ENCODE assay signal across 11 cellular contexts in the genomic region with DNA sequence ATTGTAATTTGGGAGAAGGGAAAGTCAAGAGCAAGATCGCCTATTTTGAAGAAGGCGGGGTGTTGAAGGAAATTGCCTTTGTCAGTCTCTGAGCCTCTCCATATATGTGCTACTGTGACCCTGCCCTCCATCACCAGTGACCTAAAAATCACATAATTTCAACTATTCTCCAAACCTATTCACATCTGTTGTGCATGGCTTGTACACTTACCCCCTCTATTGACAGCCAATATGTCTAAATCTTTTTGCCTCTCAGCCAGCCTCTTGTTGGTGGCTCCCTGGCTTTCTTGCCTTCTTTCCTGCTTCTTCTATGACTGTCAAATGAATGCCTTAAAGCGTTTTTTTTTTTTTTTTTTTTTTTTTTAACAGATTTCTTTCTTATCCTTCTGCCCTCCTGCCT.
DNase-seq lines count a peak whose midpoint lies in the region; ATAC-seq and TF ChIP-seq lines count a peak whose summit lies in the region.
"Had no signal": no experiment of that assay in that cellular context is flagged by ENCODE, and none has a peak within 500 bp of the region (broad histone marks: within the 10 kb centered on the region; RNA-seq: fewer than 3 reads in every experiment).

No MANE protein-coding gene starts in this region.

- no peak for TF ChIP-seq POLR2A in heart left ventricle (IDR thresholded peaks at IDR 0.05)

- BruUV-seq in A673 (replicated peaks; lab: Mats Ljungman, UMichigan) (no TSS peak), PC-3 (replicated peaks; lab: Mats Ljungman, UMichigan) (no TSS peak)

- H4K20me1 ChIP-seq in PC-3 (ENCODE audit: low read length): no peaks in the 10 kb centered on the region

- H3K27ac ChIP-seq in A673 (ENCODE audit: low read depth, low read length, poor library complexity, severe bottlenecking): no peak overlapping the region
- H3K27ac ChIP-seq in heart left ventricle: no peak overlapping the region
- no peak overlapping the region for H3K27ac ChIP-seq in PC-3 (ENCODE audit: low read length)
- H3K27ac ChIP-seq: SJSA1 had no signal

- H3K27me3 ChIP-seq in A673 (replicated peaks; ENCODE audit: insufficient read depth, low read depth, low read length, poor library complexity): no peaks in the 10 kb centered on the region
- H3K27me3 ChIP-seq in heart left ventricle: no peaks in the 10 kb centered on the region
- no peaks in the 10 kb centered on the region for H3K27me3 ChIP-seq in PC-3 (ENCODE audit: low read length)
- H3K27me3 ChIP-seq: SJSA1 had no signal

- H3K9ac ChIP-seq in PC-3 (ENCODE audit: low read length): no peak overlapping the region

- H3K36me3 ChIP-seq in A673 (ENCODE audit: insufficient read depth, low read length, poor library complexity, severe bottlenecking): no peaks in the 10 kb centered on the region
- H3K36me3 ChIP-seq in heart left ventricle: no peaks in the 10 kb centered on the region
- no peaks in the 10 kb centered on the region for H3K36me3 ChIP-seq in PC-3 (ENCODE audit: low read depth, low read length)
- H3K36me3 ChIP-seq: SJSA1 had no signal

- TF ChIP-seq CTCF in A673 (conservative IDR thresholded peaks at IDR 0.05; ENCODE audit: low read depth, low read length) (peak; percentile 62), heart left ventricle (IDR thresholded peaks at IDR 0.05) (peak in 10 of 12 donors; percentile 21 to 59 (median 42)), PC-3 (conservative IDR thresholded peaks at IDR 0.05; ENCODE audit: low read depth, low read length) (no peak)

- intact Hi-C loops in A673 (cut with micrococcal nuclease; ENCODE audit: unreplicated experiment): loop anchor here (5.0 kb wide), 2 partner anchors 67 to 1217 kb away; no protein-coding TSS in a partner anchor
- intact Hi-C loops in heart left ventricle (cut with DNase I): loop anchor here in 1 of 10 donors (10.0 kb wide), 2 partner anchors 289 to 469 kb away; no protein-coding TSS in a partner anchor
- intact Hi-C loops in PC-3 (cut with micrococcal nuclease): no loop called here

- H2AFZ ChIP-seq in PC-3 (ENCODE audit: low read length): no peak overlapping the region

- CTCF ChIA-PET in A673 (lab: Charles Lee): no interaction called here
- CTCF ChIA-PET in PC-3 (lab: Charles Lee): no interaction called here

- H3K9me3 ChIP-seq in A673 (ENCODE audit: low read depth, low read length, poor library complexity, severe bottlenecking): peaks cover 3% of the 10 kb centered on the region
- peaks cover 0 to 4% (median 0%) of the 10 kb centered on the region in 12 donors for H3K9me3 ChIP-seq in heart left ventricle
- peaks cover 13% of the 10 kb centered on the region; the same call in 1 of the 2 replicates for H3K9me3 ChIP-seq in PC-3 (ENCODE audit: low read length)
- H3K9me3 ChIP-seq: SJSA1 had no signal

- no peaks in the 10 kb centered on the region for H3K9me2 ChIP-seq in PC-3 (replicated peaks; ENCODE audit: low read length)

- no peak overlapping the region for H3K4me2 ChIP-seq in PC-3 (ENCODE audit: low read length)

- POLR2A ChIA-PET in A673 (lab: Charles Lee; ENCODE audit: low non-redundant PET): no interaction called here
- POLR2A ChIA-PET in PC-3 (lab: Charles Lee; ENCODE audit: unreplicated experiment): no interaction called here

- no peaks in the 10 kb centered on the region for H3K79me2 ChIP-seq in PC-3 (ENCODE audit: low read length)

- peak; percentile 65 for DNase-seq in A673 (ENCODE audit: low spot score)
- DNase-seq in NCI-H82 treated with DMSO at 0.1 percent for 48 hours (lab: John Stamatoyannopoulos, UW; ENCODE audit: unreplicated experiment): peak; percentile 28
- no peak for DNase-seq in heart left ventricle
- no peak for DNase-seq in stimulated activated CD8-positive, alpha-beta memory T cell treated with anti-CD3 and anti-CD28 coated beads, Interleukin-4, amount 100 ng/mL, for 48 hours
- no peak for DNase-seq in PC-3
- DNase-seq in activated CD4-positive, alpha-beta T cell treated with anti-CD3 and anti-CD28 coated beads for 48 hours: no peak
- DNase-seq: amniotic stem cell; stimulated activated CD4-positive, alpha-beta T cell treated with anti-CD3 and anti-CD28 coated beads, Interleukin-2, amount 100 ng/mL, for 24 hours had no signal

- no peaks in the 10 kb centered on the region for H3F3A ChIP-seq in PC-3 (ENCODE audit: low read length, unreplicated experiment)

- ATAC-seq in GM18867 (IDR thresholded peaks at IDR 0.05; ENCODE audit: unreplicated experiment): peak; percentile 48
- ATAC-seq in heart left ventricle: peak in 2 of 4 donors; percentile 50 to 52
- no peak for ATAC-seq in activated CD4-positive, CD25-positive, alpha-beta regulatory T cell treated with anti-CD3 and anti-CD28 coated beads, Interleukin-2, amount 50 U/mL, for 24 hours
- ATAC-seq in PC-3: no peak

- H3K4me3 ChIP-seq in A673 (ENCODE audit: low read depth, low read length, poor library complexity, severe bottlenecking) (no peak overlapping the region), heart left ventricle (no peak overlapping the region), PC-3 (ENCODE audit: low read length) (no peak overlapping the region)
- H3K4me3 ChIP-seq: SJSA1 had no signal

- H3K4me1 ChIP-seq in A673 (ENCODE audit: insufficient read depth, low read length, poor library complexity, severe bottlenecking) (peaks cover 20% of the 10 kb centered on the region), heart left ventricle (no peaks in the 10 kb centered on the region), PC-3 (ENCODE audit: insufficient read depth, low read length) (no peaks in the 10 kb centered on the region)
- H3K4me1 ChIP-seq: SJSA1 had no signal

- WGBS in heart left ventricle, 4 donors: 62 to 69% (median 65%) methylated on average over 3 of the region's 3 CpGs

Comparison
In these comparisons a context has a peak if more than half of its experiments do, and no peak if none do; other contexts are left out.
1. DNase-seq: peak in A673 (single experiment) and NCI-H82 treated with DMSO at 0.1 percent for 48 hours (single experiment); none in heart left ventricle (0 of 5), stimulated activated CD8-positive, alpha-beta memory T cell treated with anti-CD3 and anti-CD28 coated beads, Interleukin-4, amount 100 ng/mL, for 48 hours (single experiment), PC-3 (single experiment) and activated CD4-positive, alpha-beta T cell treated with anti-CD3 and anti-CD28 coated beads for 48 hours (single experiment).